Comparison of ENCODE assay signal across 12 cellular contexts in genomic region chr12:116864371-116865160, GRCh38. TPM values are rescaled to one million over a fixed set of nuclear protein-coding genes. Genes with fewer than 3 reads are reported as not detected.
A peak's percentile ranks its signal among the peaks of the same experiment; 100 is the strongest.
DNase-seq lines count a peak whose midpoint lies in the region; ATAC-seq and TF ChIP-seq lines count a peak whose summit lies in the region.
"Had no signal": no experiment of that assay in that cellular context is flagged by ENCODE, and none has a peak within 500 bp of the region (broad histone marks: within the 10 kb centered on the region; RNA-seq: fewer than 3 reads in every experiment).

No MANE protein-coding gene starts in this region.

- H3K9ac ChIP-seq in IMR-90 (ENCODE audit: low read depth, low read length), result 0 out of 2 replicates have a peak overlapping the region, but pooled peaks have one; percentile 20

- peak; percentile 71 for ATAC-seq in IMR-90 (ENCODE audit: low read depth)
- ATAC-seq: activated T-helper 17 cell treated with anti-CD3 and anti-CD28 coated beads, Interleukin-2, amount 50 U/mL, for 72 hours had no signal

- H2AK5ac ChIP-seq in IMR-90 (ENCODE audit: low read depth, low read length), result peak overlapping the region; percentile 60

- H3K4me3 ChIP-seq in AG09309 (ENCODE audit: control insufficient read depth, low read depth, low read length), result no peak overlapping the region
- H3K4me3 ChIP-seq in IMR-90 (ENCODE audit: insufficient read depth, low read depth, low read length), result no peak overlapping the region
- H3K4me3 ChIP-seq in astrocyte of the spinal cord (ENCODE audit: low read depth, low read length), result no peak overlapping the region
- H3K4me3 ChIP-seq in right atrium auricular region, result no peak overlapping the region
- H3K4me3 ChIP-seq: esophagus muscularis mucosa had no signal

- H3K9me1 ChIP-seq in IMR-90 (ENCODE audit: insufficient read depth, low read length), result peaks cover 14% of the 10 kb centered on the region

- peak overlapping the region; percentile 62 for H4K5ac ChIP-seq in IMR-90 (ENCODE audit: low read depth, low read length)

- H3K9me3 Mint-ChIP-seq in mesothelial cell of epicardium, result no peaks in the 10 kb centered on the region
- H3K9me3 Mint-ChIP-seq: activated T-helper 17 cell treated with anti-CD3 and anti-CD28 coated beads, Interleukin-2, amount 50 U/mL, for 72 hours had no signal

- H3K4me3 Mint-ChIP-seq in mesothelial cell of epicardium, result no peak overlapping the region
- H3K4me3 Mint-ChIP-seq: activated T-helper 17 cell treated with anti-CD3 and anti-CD28 coated beads, Interleukin-2, amount 50 U/mL, for 72 hours had no signal

- no peak for TF ChIP-seq CTCF in AG09309 (IDR thresholded peaks at IDR 0.05; ENCODE audit: control insufficient read depth, insufficient read depth, low read depth, low read length, missing control alignments)
- TF ChIP-seq CTCF in IMR-90 (conservative IDR thresholded peaks at IDR 0.05; ENCODE audit: low read depth, low read length), result no peak
- no peak for TF ChIP-seq CTCF in astrocyte of the spinal cord (IDR thresholded peaks at IDR 0.05; ENCODE audit: low read depth, low read length)
- no peak for TF ChIP-seq CTCF in mesothelial cell of epicardium (IDR thresholded peaks at IDR 0.05; ENCODE audit: unreplicated experiment)
- TF ChIP-seq CTCF in GM13976 (IDR thresholded peaks at IDR 0.05; ENCODE audit: borderline replicate concordance, control extremely low read depth, extremely low read depth, insufficient read depth, missing control alignments), result no peak
- TF ChIP-seq CTCF in right atrium auricular region (IDR thresholded peaks at IDR 0.05), result no peak

- H3K4me1 Mint-ChIP-seq in mesothelial cell of epicardium, result peaks cover 30% of the 10 kb centered on the region

- TF ChIP-seq POLR2A in IMR-90 (IDR thresholded peaks at IDR 0.05; ENCODE audit: low read depth, low read length), result no peak

- in situ Hi-C loops in IMR-90 (cut with MboI; ENCODE audit: low sequenced_read_pairs), result no loop called here
- in situ Hi-C loops in astrocyte of the spinal cord (cut with HindIII; ENCODE audit: low sequenced_read_pairs), result no loop called here
- in situ Hi-C loops in GM13976 (cut with MboI; ENCODE audit: low sequenced_read_pairs, unreplicated experiment), result no loop called here

- peak overlapping the region; percentile 87 for H3K4ac ChIP-seq in IMR-90 (ENCODE audit: low read depth, low read length)

- H3K27ac ChIP-seq in IMR-90 (ENCODE audit: insufficient read depth, low read length) (peak overlapping the region; percentile 67), right atrium auricular region (no peak overlapping the region)
- H3K27ac ChIP-seq: esophagus muscularis mucosa had no signal

- H3K18ac ChIP-seq in IMR-90 (ENCODE audit: low read depth, low read length), result peak overlapping the region; percentile 61

- H3K36me3 ChIP-seq in IMR-90 (ENCODE audit: control insufficient read depth, insufficient read depth, low read length) (no peaks in the 10 kb centered on the region), right atrium auricular region (no peaks in the 10 kb centered on the region)
- H3K36me3 ChIP-seq: esophagus muscularis mucosa had no signal

- peaks cover 5% of the 10 kb centered on the region for H3K4me1 ChIP-seq in IMR-90 (ENCODE audit: control insufficient read depth, insufficient read depth, low read length)
- H3K4me1 ChIP-seq in right atrium auricular region, result peaks cover 0 to 12% of the 10 kb centered on the region in 2 donors

- peak overlapping the region; percentile 51 for H3K23ac ChIP-seq in IMR-90 (ENCODE audit: low read depth, low read length)

- H3K9me3 ChIP-seq in IMR-90 (ENCODE audit: control insufficient read depth, insufficient read depth, low read length), result no peaks in the 10 kb centered on the region
- no peaks in the 10 kb centered on the region for H3K9me3 ChIP-seq in right atrium auricular region
- H3K9me3 ChIP-seq: esophagus muscularis mucosa had no signal

- H4K20me1 ChIP-seq in IMR-90 (ENCODE audit: insufficient read depth, low read length), result no peaks in the 10 kb centered on the region

- CTCF ChIA-PET in IMR-90 (lab: Yijun Ruan, JAX), result no interaction called here

- no peak for TF ChIP-seq RAD21 in IMR-90 (IDR thresholded peaks at IDR 0.05; ENCODE audit: low read length)

- H3K27me3 ChIP-seq in IMR-90 (ENCODE audit: control insufficient read depth, insufficient read depth, low read length) (0 out of 2 replicates have a peak, but pooled peaks cover 2% of the 10 kb centered on the region), right atrium auricular region (no peaks in the 10 kb centered on the region)

- peak overlapping the region; percentile 96 for H2BK20ac ChIP-seq in IMR-90 (ENCODE audit: low read depth, low read length)

- no peaks in the 10 kb centered on the region for H3K36me3 Mint-ChIP-seq in mesothelial cell of epicardium

- DNase-seq in AG09309 (ENCODE audit: low read depth) (peak; percentile 55), IMR-90 (peak; percentile 87), astrocyte of the spinal cord (ENCODE audit: low read depth, low spot score) (peak; percentile 62), mesothelial cell of epicardium (ENCODE audit: low spot score in 2 of 2, unreplicated experiment in 2 of 2) (no peak), GM13976 (ENCODE audit: low spot score) (no peak), right atrium auricular region (ENCODE audit: low spot score) (no peak), COLO668 (lab: John Stamatoyannopoulos, UW; ENCODE audit: unreplicated experiment) (no peak), kidney glomerular epithelial cell (lab: John Stamatoyannopoulos, UW) (no peak)
- DNase-seq: activated CD4-positive, alpha-beta T cell treated with anti-CD3 and anti-CD28 coated beads for 48 hours; NCI-H1930 had no signal

- H3K4me2 ChIP-seq in IMR-90 (ENCODE audit: low read depth, low read length), result no peak overlapping the region; the same call in 1 of the 2 replicates

- intact Hi-C loops in IMR-90 (cut with micrococcal nuclease), result no loop called here

- no peaks in the 10 kb centered on the region for H3K79me1 ChIP-seq in IMR-90 (ENCODE audit: low read depth in 1 of 2, low read length in 2 of 2)

- peak overlapping the region; percentile 38 for H2AFZ ChIP-seq in IMR-90 (replicated peaks; ENCODE audit: low read length, poor library complexity)

- peaks cover 2% of the 10 kb centered on the region for H3K27me3 Mint-ChIP-seq in mesothelial cell of epicardium (ENCODE audit: low read depth)

- WGBS in IMR-90 (ENCODE audit: extremely low coverage in 2 of 2, insufficient read length in 1 of 2), 2 experiments, result 20% methylated on average over 1 of the region's 13 CpGs; no CpG with 5 or more reads in 1 of the 2 experiments

- BruUV-seq in IMR-90 (replicated peaks; lab: Mats Ljungman, UMichigan), result no TSS peak

- H3K14ac ChIP-seq in IMR-90 (replicated peaks; ENCODE audit: low read depth, low read length), result peak overlapping the region; percentile 70

- H4K8ac ChIP-seq in IMR-90 (ENCODE audit: low read depth in 2 of 2, low read length in 2 of 2), result peak overlapping the region; percentile 54 to 63; a peak in 3 of 4 replicates

- peak overlapping the region; percentile 57; the same call in 2 of the 3 replicates for H2BK15ac ChIP-seq in IMR-90 (ENCODE audit: low read depth, low read length)

- H2BK120ac ChIP-seq in IMR-90 (ENCODE audit: low read depth, low read length), result peak overlapping the region; percentile 94

- H4K91ac ChIP-seq in IMR-90 (ENCODE audit: insufficient read depth, low read depth, low read length), result peak overlapping the region; percentile 79

- H3K56ac ChIP-seq in IMR-90 (ENCODE audit: extremely low read depth, insufficient read depth, low read length), result peak overlapping the region; percentile 31; the same call in 1 of the 2 replicates

- dilution Hi-C loops in IMR-90 (cut with HindIII; ENCODE audit: low sequenced_read_pairs, unreplicated experiment), result no loop called here

- H2AK9ac ChIP-seq in IMR-90 (replicated peaks; ENCODE audit: low read depth, low read length, poor library complexity), result peak overlapping the region; percentile 51

- POLR2A ChIA-PET in IMR-90 (lab: Charles Lee; ENCODE audit: unreplicated experiment), result no interaction called here

- peak overlapping the region; percentile 22 for H2BK5ac ChIP-seq in IMR-90 (ENCODE audit: low read depth, low read length, poor library complexity, severe bottlenecking)

- H3K27ac Mint-ChIP-seq in mesothelial cell of epicardium, result peak overlapping the region; percentile 37
- H3K27ac Mint-ChIP-seq: activated T-helper 17 cell treated with anti-CD3 and anti-CD28 coated beads, Interleukin-2, amount 50 U/mL, for 72 hours had no signal

TF ChIP-seq in IMR-90, 13 proteins besides CTCF, POLR2A, EP300 and RAD21:
- TF ChIP-seq RCOR1 (IDR thresholded peaks at IDR 0.05; ENCODE audit: insufficient replicate concordance, low read length) (no peak), MAFK (IDR thresholded peaks at IDR 0.05; ENCODE audit: low read depth, low read length) (0 out of 2 replicates have a peak, but pooled peaks have one; percentile 1), MAZ (IDR thresholded peaks at IDR 0.05; ENCODE audit: borderline replicate concordance, low read depth, low read length) (0 out of 2 replicates have a peak, but pooled peaks have one; percentile 32), CEBPB (IDR thresholded peaks at IDR 0.05; ENCODE audit: low read depth, low read length) (0 out of 2 replicates have a peak, but pooled peaks have one; percentile 21)
TF ChIP-seq in IMR-90: peak in this region for 3.

RNA-seq across cellular contexts. Expression of gene HRK, which starts 16.7 kb away (rescaled TPM):
- total RNA-seq in IMR-90 (2012; rRNA removed) (not detected in 2 replicates), mesothelial cell of epicardium (3.5 to 4.4 TPM (median 4.3 TPM) in 3 replicates), right atrium auricular region (under 1 TPM in 1 of 2 donors, not detected in 1; 0.08 TPM)
- not detected in 2 replicates for polyA plus RNA-seq in IMR-90 (2012; rRNA removed)
- polyA plus RNA-seq in IMR-90 (2012; cell fraction: cytosol; rRNA removed), result not detected in 2 replicates
- not detected in 2 replicates for polyA plus RNA-seq in IMR-90 (2012; cell fraction: nucleus; rRNA removed; ENCODE audit: low replicate concordance)
- total RNA-seq: activated T-helper 17 cell treated with anti-CD3 and anti-CD28 coated beads, Interleukin-2, amount 50 U/mL, for 72 hours had no signal

RNA-seq across cellular contexts. Expression of gene FBXW8, which starts 46.2 kb away (rescaled TPM):
- total RNA-seq in IMR-90 (2012; rRNA removed) (23.6 and 25.8 TPM in 2 replicates), mesothelial cell of epicardium (38.1 to 40.1 TPM (median 40.0 TPM) in 3 replicates), right atrium auricular region (1 to 10 TPM; 7.9 to 9.0 TPM)
- polyA plus RNA-seq in IMR-90 (2012; rRNA removed), result 18.6 and 20.3 TPM in 2 replicates
- polyA plus RNA-seq in IMR-90 (2012; cell fraction: cytosol; rRNA removed), result 10.6 and 17.8 TPM in 2 replicates
- 33.2 and 40.4 TPM in 2 replicates for polyA plus RNA-seq in IMR-90 (2012; cell fraction: nucleus; rRNA removed; ENCODE audit: low replicate concordance)

Comparison
In these comparisons a context has a peak if more than half of its experiments do, and no peak if none do; other contexts are left out.
1. DNase-seq: peak in AG09309 (single experiment), IMR-90 (single experiment) and astrocyte of the spinal cord (single experiment); none in mesothelial cell of epicardium (0 of 2), GM13976 (single experiment), right atrium auricular region (single experiment), COLO668 (single experiment) and kidney glomerular epithelial cell (single experiment).